8 cellular contexts compared by ENCODE assay signal in the genomic region with DNA sequence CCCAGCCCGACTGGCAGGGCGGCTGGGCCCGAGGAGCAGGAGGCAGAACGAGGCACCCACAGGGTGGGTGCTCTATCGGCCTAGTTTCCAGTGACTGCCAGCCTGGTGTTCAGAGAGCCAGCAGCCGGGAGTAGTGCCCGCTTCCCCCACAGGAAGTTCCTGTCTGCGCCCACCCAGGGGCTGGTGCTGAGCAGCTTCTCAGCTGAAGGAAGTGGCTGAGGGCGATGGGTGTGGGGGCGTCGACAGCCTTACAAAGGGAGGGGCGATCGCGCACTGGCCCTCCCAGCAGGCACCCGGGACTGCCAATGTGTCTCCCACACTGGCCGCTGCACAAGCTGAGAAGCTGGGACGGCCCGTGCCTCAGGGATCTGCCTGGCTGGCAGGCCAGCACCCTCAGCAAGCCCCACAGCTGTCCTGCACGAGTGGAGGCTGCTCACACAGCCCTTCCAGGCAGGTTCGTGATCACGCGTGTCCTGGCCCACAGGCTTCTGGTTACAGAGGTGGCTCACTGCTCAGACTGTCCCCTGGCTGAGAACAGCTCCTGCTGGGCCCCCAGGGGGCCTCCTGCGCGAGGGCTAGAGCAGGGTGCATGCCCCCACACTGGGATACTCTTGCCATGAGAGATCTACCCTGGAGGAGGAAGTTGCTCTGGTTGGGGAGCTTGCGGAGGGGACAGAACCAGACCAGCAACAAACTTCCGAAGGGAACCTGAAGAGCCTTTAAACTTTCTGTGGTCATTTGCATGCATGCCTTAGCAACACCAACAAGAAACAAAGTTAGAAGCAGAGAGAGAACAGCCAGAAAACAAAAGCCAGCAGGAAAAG. TPM values are rescaled to one million over a fixed set of nuclear protein-coding genes. Genes with fewer than 3 reads are reported as not detected.
DNase-seq lines count a peak whose midpoint lies in the region; ATAC-seq and TF ChIP-seq lines count a peak whose summit lies in the region.

No MANE protein-coding gene starts in this region.

- no peak for TF ChIP-seq POLR2A in spleen (IDR thresholded peaks at IDR 0.05)

- H3K27me3 ChIP-seq in spleen (replicated peaks in 1 of 7): no peaks in the 10 kb centered on the region

- H3K27me3 Mint-ChIP-seq in activated CD8-positive, alpha-beta T cell treated with anti-CD3 and anti-CD28 coated beads for 36 hours: no peaks in the 10 kb centered on the region
- peaks cover 29% of the 10 kb centered on the region for H3K27me3 Mint-ChIP-seq in endothelial cell (ENCODE audit: unreplicated experiment)

- peak; percentile 50 for ATAC-seq in activated CD8-positive, alpha-beta T cell treated with anti-CD3 and anti-CD28 coated beads for 36 hours
- no peak for ATAC-seq in GM18873 (IDR thresholded peaks at IDR 0.05; ENCODE audit: low FRiP score, unreplicated experiment)
- ATAC-seq in GM19023 (IDR thresholded peaks at IDR 0.05; ENCODE audit: unreplicated experiment): no peak

- no peaks in the 10 kb centered on the region for H3K9me3 ChIP-seq in HEK293 (ENCODE audit: control insufficient read depth, insufficient read depth, low read depth, low read length)
- no peaks in the 10 kb centered on the region for H3K9me3 ChIP-seq in spleen

- H3K36me3 ChIP-seq in HEK293 (ENCODE audit: control insufficient read depth in 2 of 2, insufficient read depth in 1 of 2, low read length in 2 of 2) (peaks cover 0 to 33% of the 10 kb centered on the region in 2 experiments; a peak in 1 of 3 replicates), spleen (peaks cover 0 to 29% (median 14%) of the 10 kb centered on the region in 6 donors)

- H3K27ac ChIP-seq in HEK293 (ENCODE audit: extremely low read depth, low read depth, low read length) (no peak overlapping the region), spleen (peak overlapping the region; percentile 90 to 98 (median 94))

- 9 to 20% (median 12%) methylated on average over 12 to 26 of the region's 26 CpGs for WGBS in spleen, 5 donors

- TF ChIP-seq CTCF in HEK293 (tag by site-specific recombination; IDR thresholded peaks at IDR 0.05): no peak
- no peak for TF ChIP-seq CTCF in activated CD8-positive, alpha-beta T cell treated with anti-CD3 and anti-CD28 coated beads for 36 hours (IDR thresholded peaks at IDR 0.05)
- TF ChIP-seq CTCF in endothelial cell (IDR thresholded peaks at IDR 0.05; ENCODE audit: unreplicated experiment): no peak
- TF ChIP-seq CTCF in spleen (IDR thresholded peaks at IDR 0.05 in 8 of 11, conservative IDR thresholded peaks at IDR 0.05 in 3 of 11): no peak

- peak overlapping the region; percentile 97 for H3K27ac Mint-ChIP-seq in activated CD8-positive, alpha-beta T cell treated with anti-CD3 and anti-CD28 coated beads for 36 hours
- H3K27ac Mint-ChIP-seq in endothelial cell (ENCODE audit: unreplicated experiment): peak overlapping the region; percentile 98

- no peaks in the 10 kb centered on the region for H3K9me3 Mint-ChIP-seq in activated CD8-positive, alpha-beta T cell treated with anti-CD3 and anti-CD28 coated beads for 36 hours
- H3K9me3 Mint-ChIP-seq in endothelial cell (ENCODE audit: unreplicated experiment): no peaks in the 10 kb centered on the region

- H3K4me3 ChIP-seq in HEK293 (ENCODE audit: low read depth, low read length) (no peak overlapping the region), spleen (peak overlapping the region; percentile 22 to 96 (median 86))

- peak; percentile 94 for DNase-seq in activated CD8-positive, alpha-beta T cell treated with anti-CD3 and anti-CD28 coated beads for 36 hours
- DNase-seq in endothelial cell (ENCODE audit: low spot score): no peak
- peak; percentile 95 for DNase-seq in spleen
- DNase-seq in NCI-H146 (lab: John Stamatoyannopoulos, UW): no peak
- no peak for DNase-seq in iPS-NIHi7 (ENCODE audit: extremely low spot score)

- intact Hi-C loops in activated CD8-positive, alpha-beta T cell treated with anti-CD3 and anti-CD28 coated beads for 36 hours (cut with micrococcal nuclease): no loop called here
- intact Hi-C loops in spleen (cut with DNase I; ENCODE audit: low total_unique reads): loop anchor here (10.0 kb wide), 2 partner anchors 49 to 129 kb away; a partner anchor contains a TSS

- POLR2A ChIA-PET in HEK293 (lab: Yijun Ruan, JAX): interaction anchor here (1.0 kb wide), 1 partner anchor 29 kb away, joined by 10 read pairs; no protein-coding TSS in a partner anchor
- POLR2A ChIA-PET in activated CD8-positive, alpha-beta T cell treated with anti-CD3 and anti-CD28 coated beads for 36 hours (lab: Charles Lee): interaction anchor here (1.1 to 8.0 kb wide), 8 partner anchors 11 to 133 kb away, joined by 4 to 61 read pairs (median 5); a partner anchor contains a TSS

- peaks cover 29% of the 10 kb centered on the region for H3K36me3 Mint-ChIP-seq in activated CD8-positive, alpha-beta T cell treated with anti-CD3 and anti-CD28 coated beads for 36 hours (ENCODE audit: low read depth)
- peaks cover 22% of the 10 kb centered on the region for H3K36me3 Mint-ChIP-seq in endothelial cell (ENCODE audit: low read depth, unreplicated experiment)

- H3K4me1 Mint-ChIP-seq in activated CD8-positive, alpha-beta T cell treated with anti-CD3 and anti-CD28 coated beads for 36 hours (ENCODE audit: low read depth): peaks cover 52% of the 10 kb centered on the region
- H3K4me1 Mint-ChIP-seq in endothelial cell (ENCODE audit: unreplicated experiment): peaks cover 55% of the 10 kb centered on the region

- H3K4me1 ChIP-seq in HEK293 (ENCODE audit: control insufficient read depth, insufficient read depth, low read length): no peaks in the 10 kb centered on the region
- H3K4me1 ChIP-seq in spleen: peaks cover 67 to 94% (median 89%) of the 10 kb centered on the region in 6 donors

- H3K4me3 Mint-ChIP-seq in activated CD8-positive, alpha-beta T cell treated with anti-CD3 and anti-CD28 coated beads for 36 hours: peak overlapping the region; percentile 94
- H3K4me3 Mint-ChIP-seq in endothelial cell (ENCODE audit: unreplicated experiment): peak overlapping the region; percentile 88

- CTCF ChIA-PET in HEK293 (lab: Yijun Ruan, JAX): interaction anchor here (0.5 to 0.7 kb wide), 3 partner anchors 92 to 510 kb away, joined by 3 to 4 read pairs (median 4); no protein-coding TSS in a partner anchor
- CTCF ChIA-PET in activated CD8-positive, alpha-beta T cell treated with anti-CD3 and anti-CD28 coated beads for 36 hours (lab: Charles Lee): interaction anchor here (0.9 to 4.2 kb wide), 8 partner anchors 18 to 537 kb away, joined by 3 to 16 read pairs (median 4); a partner anchor contains a TSS

TF ChIP-seq in HEK293, 187 proteins besides CTCF, POLR2A, EP300 and RAD21 (continues in another document):
- TF ChIP-seq EGR2 (tag by site-specific recombination; IDR thresholded peaks at IDR 0.05; ENCODE audit: low read depth): peak; percentile 75
- TF ChIP-seq ZNF629 (tag by site-specific recombination; IDR thresholded peaks at IDR 0.05): no peak
- TF ChIP-seq ZIC2 (tag by site-specific recombination; IDR thresholded peaks at IDR 0.05): peak; percentile 33
- no peak for TF ChIP-seq ZNF274 (IDR thresholded peaks at IDR 0.05; ENCODE audit: low read length)
- TF ChIP-seq ZNF274 (tag by site-specific recombination; IDR thresholded peaks at IDR 0.05; ENCODE audit: borderline replicate concordance): no peak
- no peak for TF ChIP-seq ZNF544 (tag by site-specific recombination; IDR thresholded peaks at IDR 0.05)
- no peak for TF ChIP-seq RBAK (tag by site-specific recombination; IDR thresholded peaks at IDR 0.05)
- TF ChIP-seq, protein P1, sequence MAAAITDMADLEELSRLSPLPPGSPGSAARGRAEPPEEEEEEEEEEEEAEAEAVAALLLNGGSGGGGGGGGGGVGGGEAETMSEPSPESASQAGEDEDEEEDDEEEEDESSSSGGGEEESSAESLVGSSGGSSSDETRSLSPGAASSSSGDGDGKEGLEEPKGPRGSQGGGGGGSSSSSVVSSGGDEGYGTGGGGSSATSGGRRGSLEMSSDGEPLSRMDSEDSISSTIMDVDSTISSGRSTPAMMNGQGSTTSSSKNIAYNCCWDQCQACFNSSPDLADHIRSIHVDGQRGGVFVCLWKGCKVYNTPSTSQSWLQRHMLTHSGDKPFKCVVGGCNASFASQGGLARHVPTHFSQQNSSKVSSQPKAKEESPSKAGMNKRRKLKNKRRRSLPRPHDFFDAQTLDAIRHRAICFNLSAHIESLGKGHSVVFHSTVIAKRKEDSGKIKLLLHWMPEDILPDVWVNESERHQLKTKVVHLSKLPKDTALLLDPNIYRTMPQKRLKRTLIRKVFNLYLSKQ (tag by site-specific recombination; IDR thresholded peaks at IDR 0.05; ENCODE audit: borderline replicate concordance): no peak
- no peak for TF ChIP-seq ZNF501 (tag by site-specific recombination; IDR thresholded peaks at IDR 0.05)
- peak; percentile 63; the same call in 1 of the 2 replicates for TF ChIP-seq KLF1 (tag by site-specific recombination; IDR thresholded peaks at IDR 0.05)

RNA-seq across cellular contexts. Expression of a gene that starts 2.5 kb away (rescaled TPM):
- 10 to 100 TPM; 80.7 to 82.4 TPM for total RNA-seq in activated CD8-positive, alpha-beta T cell treated with anti-CD3 and anti-CD28 coated beads for 36 hours
- total RNA-seq in endothelial cell (ENCODE audit: unreplicated experiment) (74.2 TPM), spleen (100 to 1,000 TPM in 3 of 7 donors, 10 to 100 TPM in 4; 63.7 to 135 (median 99.1) TPM)
- 100 to 1,000 TPM in 1 of 3 donors, 10 to 100 TPM in 2; 55.7 to 132 (median 75.1) TPM for polyA plus RNA-seq in spleen

RNA-seq across cellular contexts. Expression of a gene that starts 2.6 kb away (rescaled TPM):
- total RNA-seq in activated CD8-positive, alpha-beta T cell treated with anti-CD3 and anti-CD28 coated beads for 36 hours: 10 to 100 TPM; 37.1 to 37.8 TPM
- total RNA-seq in endothelial cell (ENCODE audit: unreplicated experiment): 20.8 TPM
- total RNA-seq in spleen: 10 to 100 TPM in 4 of 7 donors, 1 to 10 TPM in 3; 7.2 to 28.2 (median 11.7) TPM
- polyA plus RNA-seq in spleen: 10 to 100 TPM; 16.6 to 24.5 (median 16.8) TPM

RNA-seq across cellular contexts. Expression of a gene that starts 17.4 kb away (rescaled TPM):
- total RNA-seq in activated CD8-positive, alpha-beta T cell treated with anti-CD3 and anti-CD28 coated beads for 36 hours: 1 to 10 TPM; 5.2 to 5.3 TPM
- total RNA-seq in endothelial cell (ENCODE audit: unreplicated experiment): 2.6 TPM
- total RNA-seq in spleen: 1 to 10 TPM; 4.8 to 7.6 (median 6.0) TPM
- 1 to 10 TPM; 5.6 to 7.8 (median 7.1) TPM for polyA plus RNA-seq in spleen

RNA-seq across cellular contexts. Expression of a gene that starts 40.8 kb away (rescaled TPM):
- 10 to 100 TPM; 83.1 to 89.9 TPM for total RNA-seq in activated CD8-positive, alpha-beta T cell treated with anti-CD3 and anti-CD28 coated beads for 36 hours
- 123 TPM for total RNA-seq in endothelial cell (ENCODE audit: unreplicated experiment)
- 10 to 100 TPM; 24.1 to 49.3 (median 35.1) TPM for total RNA-seq in spleen
- polyA plus RNA-seq in spleen: 10 to 100 TPM; 35.1 to 74.9 (median 57.3) TPM

RNA-seq across cellular contexts. Expression of a gene that starts 52.8 kb away (rescaled TPM):
- 100 to 1,000 TPM; 230 to 236 TPM for total RNA-seq in activated CD8-positive, alpha-beta T cell treated with anti-CD3 and anti-CD28 coated beads for 36 hours
- total RNA-seq in endothelial cell (ENCODE audit: unreplicated experiment): 140 TPM
- total RNA-seq in spleen: 100 to 1,000 TPM; 557 to 820 (median 628) TPM
- polyA plus RNA-seq in spleen: 100 to 1,000 TPM; 649 to 925 (median 917) TPM

Comparison
In these comparisons a context has a peak if more than half of its experiments do, and no peak if none do; other contexts are left out.
1. DNase-seq: peak in activated CD8-positive, alpha-beta T cell treated with anti-CD3 and anti-CD28 coated beads for 36 hours (single experiment) and spleen (single experiment); none in endothelial cell (single experiment), NCI-H146 (single experiment) and iPS-NIHi7 (single experiment).